In the genomic region with DNA sequence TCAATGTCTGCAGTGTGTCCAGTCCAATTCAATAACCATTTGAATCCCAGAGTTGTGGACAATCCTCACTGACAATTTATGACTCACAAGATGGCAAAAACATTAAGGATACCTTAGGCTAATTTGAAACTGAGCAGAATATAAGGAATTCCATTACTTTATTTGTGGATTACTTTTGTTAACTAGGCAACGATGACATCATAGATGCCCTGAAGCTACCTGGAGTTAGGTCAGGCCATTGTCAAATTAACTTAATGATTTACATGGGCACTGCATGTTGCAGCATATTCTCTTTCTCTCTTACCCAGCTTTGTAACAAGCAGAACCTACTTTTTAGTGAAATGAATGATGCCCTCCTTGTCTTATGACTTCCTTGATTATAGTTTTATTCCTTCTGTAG, we compare ENCODE assay signal across 18 cellular contexts.
"Had no signal": no experiment of that assay in that cellular context is flagged by ENCODE, and none has a peak within 500 bp of the region (broad histone marks: within the 10 kb centered on the region; RNA-seq: fewer than 3 reads in every experiment).

No MANE protein-coding gene starts in this region.

- H3K36me3 ChIP-seq: transverse colon, uterus had no signal

- DNase-seq: activated CD4-positive, alpha-beta memory T cell treated with anti-CD3 and anti-CD28 coated beads for 36 hours; activated CD4-positive, alpha-beta T cell treated with anti-CD3 and anti-CD28 coated beads for 4 hours; activated naive CD4-positive, alpha-beta T cell treated with Interleukin-2 at 50 U/mL for 16 hours; activated naive CD8-positive, alpha-beta T cell treated with anti-CD3 and anti-CD28 coated beads, Interleukin-2, amount 10 ng/mL, durations not matched to agents 7 days and 5 days; amygdala; caudate nucleus; effector memory CD8-positive, alpha-beta T cell; erythroblast; heart right ventricle; immature natural killer cell; occipital lobe; posterior cingulate gyrus; retina; stimulated activated CD8-positive, alpha-beta memory T cell treated with anti-CD3 and anti-CD28 coated beads, Interleukin-4, amount 100 ng/mL, for 48 hours; SW 1271; transverse colon; uterus had no signal

- H3K4me1 ChIP-seq: heart right ventricle, transverse colon, uterus had no signal

- H3K4me3 ChIP-seq: gastroesophageal sphincter, heart right ventricle, transverse colon, uterus had no signal

- H3K27me3 ChIP-seq: gastroesophageal sphincter, heart right ventricle, transverse colon, uterus had no signal

- H3K27ac ChIP-seq: gastroesophageal sphincter, heart right ventricle, transverse colon, uterus had no signal

- H3K9me3 ChIP-seq: gastroesophageal sphincter, heart right ventricle, transverse colon, uterus had no signal
